12 cellular contexts compared by ENCODE assay signal in the genomic region with DNA sequence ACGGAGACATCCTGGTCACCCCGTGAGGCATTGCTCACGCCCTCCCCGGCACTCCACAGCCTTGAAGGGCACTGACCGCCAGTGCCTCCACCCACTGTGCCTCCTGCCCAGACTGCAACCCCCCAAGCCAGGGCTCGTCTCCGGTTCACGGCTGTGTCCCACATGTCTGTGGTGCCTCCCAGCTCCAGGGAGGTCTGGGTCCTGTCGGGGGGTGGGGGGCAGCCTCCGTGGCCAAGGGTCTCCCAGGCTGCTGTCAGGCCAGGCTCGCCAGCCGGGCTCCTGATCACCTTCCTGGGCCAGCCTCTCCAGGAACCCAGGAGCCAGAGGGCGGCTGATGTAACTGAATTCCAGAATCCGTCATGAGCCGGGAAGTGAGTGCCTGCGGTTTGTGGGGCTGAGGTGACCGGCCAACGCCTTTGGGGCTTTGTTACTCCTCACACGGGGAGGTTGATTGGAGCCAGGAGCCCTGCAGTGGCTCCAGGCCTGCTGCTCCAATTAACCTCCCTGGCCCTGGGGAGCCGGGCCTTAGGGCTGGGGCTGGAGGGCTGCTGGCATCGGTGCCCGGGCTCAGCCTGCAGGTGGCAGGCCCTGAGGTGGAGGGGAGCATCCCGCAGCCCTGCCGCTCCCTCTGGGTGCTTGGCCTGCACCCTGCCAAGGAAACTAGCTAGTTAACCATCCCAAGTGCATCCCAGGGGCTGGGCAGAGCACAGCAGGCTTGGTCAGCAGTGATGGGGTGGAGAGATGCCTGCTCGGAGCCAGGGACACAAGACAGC. TPM values are rescaled to one million over a fixed set of nuclear protein-coding genes. Genes with fewer than 3 reads are reported as not detected.
DNase-seq lines count a peak whose midpoint lies in the region; ATAC-seq lines count a peak whose summit lies in the region.
"Had no signal": no experiment of that assay in that cellular context is flagged by ENCODE, and none has a peak within 500 bp of the region (broad histone marks: within the 10 kb centered on the region; RNA-seq: fewer than 3 reads in every experiment).

No MANE protein-coding gene starts in this region.

- intact Hi-C loops in naive thymus-derived CD4-positive, alpha-beta T cell (cut with micrococcal nuclease) = no loop called here

- peaks cover 0 to 9% (median 0%) of the 10 kb centered on the region in 11 donors for H3K9me3 Mint-ChIP-seq in naive thymus-derived CD4-positive, alpha-beta T cell

- CTCF ChIA-PET in naive thymus-derived CD4-positive, alpha-beta T cell (lab: Charles Lee) = no interaction called here

- no peaks in the 10 kb centered on the region for H3K9me3 ChIP-seq in SJCRH30 (replicated peaks)
- H3K9me3 ChIP-seq in naive thymus-derived CD4-positive, alpha-beta T cell (ENCODE audit: control insufficient read depth in 2 of 3, low read length in 3 of 3) = no peaks in the 10 kb centered on the region

- H3K36me3 ChIP-seq in H7 (replicated peaks; ENCODE audit: control insufficient read depth, insufficient read depth, low read length) (no peaks in the 10 kb centered on the region), SJCRH30 (no peaks in the 10 kb centered on the region)
- H3K36me3 ChIP-seq in naive thymus-derived CD4-positive, alpha-beta T cell (ENCODE audit: control insufficient read depth in 2 of 3, insufficient read depth in 3 of 3, low read length in 3 of 3) = no peaks in the 10 kb centered on the region

- peak overlapping the region in 1 of 9 donors; percentile 49 for H3K27ac Mint-ChIP-seq in naive thymus-derived CD4-positive, alpha-beta T cell

- no peak overlapping the region for H3K4me3 ChIP-seq in H7 (ENCODE audit: insufficient read depth, low read depth, low read length)
- no peak overlapping the region for H3K4me3 ChIP-seq in SJCRH30
- H3K4me3 ChIP-seq in naive thymus-derived CD4-positive, alpha-beta T cell (ENCODE audit: low read length) = no peak overlapping the region

- ATAC-seq in naive thymus-derived CD4-positive, alpha-beta T cell = no peak
- ATAC-seq: activated CD4-positive, CD25-positive, alpha-beta regulatory T cell treated with anti-CD3 and anti-CD28 coated beads, Interleukin-2, amount 50 U/mL, for 24 hours had no signal

- POLR2A ChIA-PET in naive thymus-derived CD4-positive, alpha-beta T cell (lab: Charles Lee) = no interaction called here

- no peak overlapping the region for H3K4me3 Mint-ChIP-seq in naive thymus-derived CD4-positive, alpha-beta T cell

- peaks cover 4% of the 10 kb centered on the region; the same call in 1 of the 2 replicates for H3K27me3 ChIP-seq in H7 (ENCODE audit: control insufficient read depth, insufficient read depth, low read length)
- peaks cover 5% of the 10 kb centered on the region; the same call in 1 of the 2 replicates for H3K27me3 ChIP-seq in SJCRH30
- no peaks in the 10 kb centered on the region for H3K27me3 ChIP-seq in naive thymus-derived CD4-positive, alpha-beta T cell (ENCODE audit: control insufficient read depth in 2 of 2, insufficient read depth in 2 of 2, low read length in 2 of 2)

- H3K4me1 ChIP-seq in SJCRH30 = peaks cover 18% of the 10 kb centered on the region
- peaks cover 0 to 2% of the 10 kb centered on the region in 2 donors for H3K4me1 ChIP-seq in naive thymus-derived CD4-positive, alpha-beta T cell (ENCODE audit: control insufficient read depth in 2 of 2, insufficient read depth in 2 of 2, low read length in 2 of 2)

- H3K4me1 Mint-ChIP-seq in naive thymus-derived CD4-positive, alpha-beta T cell = peaks cover 5 to 34% (median 25%) of the 10 kb centered on the region in 7 donors

- peak; percentile 57 for DNase-seq in AG08395 (ENCODE audit: low spot score)
- DNase-seq in H7 = peak; percentile 75
- peak; percentile 51 to 56 for DNase-seq in SJCRH30
- DNase-seq in kidney tubule cell (ENCODE audit: low spot score) = peak; percentile 63
- DNase-seq in NCI-H1694 (lab: John Stamatoyannopoulos, UW) = no peak
- no peak for DNase-seq in naive thymus-derived CD4-positive, alpha-beta T cell
- no peak for DNase-seq in DMS153 treated with DMSO at 0.1 percent for 48 hours (lab: John Stamatoyannopoulos, UW; ENCODE audit: unreplicated experiment)
- no peak for DNase-seq in stimulated activated CD4-positive, alpha-beta T cell treated with anti-CD3 and anti-CD28 coated beads, Interleukin-4, amount 100 ng/mL, for 24 hours
- DNase-seq: NCI-H510A treated with DMSO at 0.1 percent for 48 hours, T-helper 1 cell had no signal

- no peaks in the 10 kb centered on the region for H3K36me3 Mint-ChIP-seq in naive thymus-derived CD4-positive, alpha-beta T cell

- H3K27me3 Mint-ChIP-seq in naive thymus-derived CD4-positive, alpha-beta T cell = no peaks in the 10 kb centered on the region

- H3K27ac ChIP-seq in SJCRH30 = peak overlapping the region; percentile 18; the same call in 1 of the 2 replicates
- H3K27ac ChIP-seq in naive thymus-derived CD4-positive, alpha-beta T cell (ENCODE audit: low read depth, low read length) = no peak overlapping the region
- H3K27ac ChIP-seq: KMS-11 had no signal

RNA-seq across cellular contexts. Expression of a gene that starts 36.4 kb away (rescaled TPM):
- total RNA-seq in H7 (2014; rRNA removed; shearing (Covaris generic)) = 17.5 and 26.6 TPM in 2 replicates
- 15.6 and 15.7 TPM in 2 replicates for total RNA-seq in SJCRH30 (2014; rRNA removed; shearing (Covaris generic))
- 100 to 1,000 TPM in 2 of 5 experiments, 10 to 100 TPM in 3; 56.3 to 105 (median 93.0) TPM for total RNA-seq in naive thymus-derived CD4-positive, alpha-beta T cell
- under 1 TPM; 0.77 to 0.92 TPM for polyA plus RNA-seq in naive thymus-derived CD4-positive, alpha-beta T cell

Comparison
In these comparisons a context has a peak if more than half of its experiments do, and no peak if none do; other contexts are left out.
1. DNase-seq: peak in AG08395 (single experiment), H7 (single experiment), SJCRH30 (2 of 2) and kidney tubule cell (single experiment); none in NCI-H1694 (single experiment), naive thymus-derived CD4-positive, alpha-beta T cell (0 of 9), DMS153 treated with DMSO at 0.1 percent for 48 hours (single experiment) and stimulated activated CD4-positive, alpha-beta T cell treated with anti-CD3 and anti-CD28 coated beads, Interleukin-4, amount 100 ng/mL, for 24 hours (single experiment).